ENCODE assay signal across 23 cellular contexts in the genomic region with DNA sequence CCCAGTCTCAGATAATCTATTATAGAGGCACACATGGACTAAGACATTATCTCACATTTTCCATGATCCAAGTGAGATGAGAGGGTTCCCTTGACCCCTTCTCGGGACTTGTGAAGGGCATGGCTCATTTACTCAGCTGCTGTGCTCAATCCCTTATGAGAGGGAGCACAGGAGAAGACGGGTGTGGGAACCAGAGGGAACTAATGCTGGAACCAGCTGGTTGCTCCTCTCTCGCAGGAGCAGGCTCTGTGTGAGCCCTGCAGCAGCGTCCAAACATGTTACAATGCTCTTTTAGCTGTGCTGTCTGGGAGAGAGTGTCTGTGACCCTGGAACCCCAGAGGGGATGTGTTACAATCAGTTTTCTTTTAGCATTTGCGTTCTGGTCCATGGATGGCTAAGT.
"Had no signal": no experiment of that assay in that cellular context is flagged by ENCODE, and none has a peak within 500 bp of the region (broad histone marks: within the 10 kb centered on the region; RNA-seq: fewer than 3 reads in every experiment).

No MANE protein-coding gene starts in this region.

- H3K27ac ChIP-seq: ascending aorta, coronary artery, esophagus squamous epithelium, hepatocyte, tibial artery had no signal

- H3K4me2 ChIP-seq: hepatocyte had no signal

- H2AFZ ChIP-seq: hepatocyte had no signal

- H3K4me1 ChIP-seq: ascending aorta, esophagus squamous epithelium had no signal

- H3K27me3 Mint-ChIP-seq: activated B cell treated with CpG ODN at 0.5 μM for 24 hours; activated CD4-positive, alpha-beta T cell treated with anti-CD3 and anti-CD28 coated beads for 36 hours; activated T-cell treated with anti-CD3 and anti-CD28 coated beads, Interleukin-2, amount 50 U/mL, for 24 hours; activated T-helper 17 cell treated with anti-CD3 and anti-CD28 coated beads, Interleukin-2, amount 50 U/mL, for 72 hours; central memory CD8-positive, alpha-beta T cell; memory B cell; naive B cell; stimulated activated naive CD8-positive, alpha-beta T cell treated with anti-CD3 and anti-CD28 coated beads, Interleukin-15, Interleukin-2, amounts not matched to agents 100 ng/mL and 50 ng/mL, for 24 hours had no signal

- H3K9me3 ChIP-seq: ascending aorta, esophagus squamous epithelium, mucosa of descending colon had no signal

- H3K4me1 Mint-ChIP-seq: activated B cell treated with CpG ODN at 0.5 μM for 24 hours; activated CD4-positive, alpha-beta T cell treated with anti-CD3 and anti-CD28 coated beads for 36 hours; activated T-helper 17 cell treated with anti-CD3 and anti-CD28 coated beads, Interleukin-2, amount 50 U/mL, for 72 hours; central memory CD8-positive, alpha-beta T cell; immature natural killer cell; memory B cell; naive B cell had no signal

- H3K4me3 Mint-ChIP-seq: activated B cell treated with CpG ODN at 0.5 μM for 24 hours; activated CD4-positive, alpha-beta T cell treated with anti-CD3 and anti-CD28 coated beads for 36 hours; activated T-cell treated with anti-CD3 and anti-CD28 coated beads, Interleukin-2, amount 50 U/mL, for 24 hours; activated T-helper 17 cell treated with anti-CD3 and anti-CD28 coated beads, Interleukin-2, amount 50 U/mL, for 72 hours; central memory CD8-positive, alpha-beta T cell; immature natural killer cell; memory B cell; naive B cell; stimulated activated naive CD8-positive, alpha-beta T cell treated with anti-CD3 and anti-CD28 coated beads, Interleukin-15, Interleukin-2, amounts not matched to agents 100 ng/mL and 50 ng/mL, for 24 hours had no signal

- H3K4me3 ChIP-seq: ascending aorta, coronary artery, esophagus squamous epithelium, hepatocyte, mucosa of descending colon, tibial artery had no signal

- DNase-seq: activated B cell treated with CpG ODN at 0.5 μM for 24 hours; activated CD4-positive, alpha-beta T cell treated with anti-CD3 and anti-CD28 coated beads for 36 hours; activated CD4-positive, alpha-beta T cell treated with anti-CD3 and anti-CD28 coated beads, Interleukin-2, amount 50 U/mL, for 4 hours; activated CD8-positive, alpha-beta memory T cell treated with anti-CD3 and anti-CD28 coated beads for 24 hours; activated CD8-positive, alpha-beta memory T cell treated with anti-CD3 and anti-CD28 coated beads, Interleukin-2, amount 50 U/mL, for 4 hours; activated T-cell treated with anti-CD3 and anti-CD28 coated beads, Interleukin-2, amount 50 U/mL, for 24 hours; esophagus squamous epithelium; immature natural killer cell; mucosa of descending colon; naive B cell; occipital lobe; stimulated activated CD4-positive, alpha-beta T cell treated with anti-CD3 and anti-CD28 coated beads, Interleukin-12 subunit alpha, Interleukin-12 subunit beta, amount 100 ng/mL, for 4 hours; stimulated activated CD4-positive, alpha-beta T cell treated with anti-CD3 and anti-CD28 coated beads, Interleukin-4, amount 100 ng/mL, for 4 hours; T-helper 9 cell; tibial artery had no signal

- ATAC-seq: activated CD4-positive, alpha-beta T cell treated with anti-CD3 and anti-CD28 coated beads for 36 hours; activated naive CD4-positive, alpha-beta T cell treated with anti-CD3 and anti-CD28 coated beads, Interleukin-2, amount 50 U/mL, for 72 hours; activated T-helper 17 cell treated with anti-CD3 and anti-CD28 coated beads, Interleukin-2, amount 50 U/mL, for 72 hours; mucosa of descending colon had no signal

- H3K36me3 Mint-ChIP-seq: activated naive CD4-positive, alpha-beta T cell treated with anti-CD3 and anti-CD28 coated beads, Interleukin-2, amount 50 U/mL, for 72 hours; immature natural killer cell; naive B cell had no signal

- H3K79me2 ChIP-seq: hepatocyte had no signal

- H3K27me3 ChIP-seq: ascending aorta, esophagus squamous epithelium, hepatocyte, tibial artery had no signal

- H3K36me3 ChIP-seq: ascending aorta, esophagus squamous epithelium, tibial artery had no signal

- H3K27ac Mint-ChIP-seq: activated B cell treated with CpG ODN at 0.5 μM for 24 hours; activated CD4-positive, alpha-beta T cell treated with anti-CD3 and anti-CD28 coated beads for 36 hours; activated naive CD4-positive, alpha-beta T cell treated with anti-CD3 and anti-CD28 coated beads, Interleukin-2, amount 50 U/mL, for 72 hours; activated T-cell treated with anti-CD3 and anti-CD28 coated beads, Interleukin-2, amount 50 U/mL, for 24 hours; activated T-helper 17 cell treated with anti-CD3 and anti-CD28 coated beads, Interleukin-2, amount 50 U/mL, for 72 hours; immature natural killer cell; memory B cell; naive B cell; stimulated activated naive CD8-positive, alpha-beta T cell treated with anti-CD3 and anti-CD28 coated beads, Interleukin-15, Interleukin-2, amounts not matched to agents 100 ng/mL and 50 ng/mL, for 24 hours had no signal
